Comparison of ENCODE assay signal across 19 cellular contexts in genomic region chr4:152258391-152258790, GRCh38.
A peak's percentile ranks its signal among the peaks of the same experiment; 100 is the strongest.
DNase-seq lines count a peak whose midpoint lies in the region; ATAC-seq, FAIRE-seq and TF ChIP-seq lines count a peak whose summit lies in the region.
"Had no signal": no experiment of that assay in that cellular context is flagged by ENCODE, and none has a peak within 500 bp of the region (broad histone marks: within the 10 kb centered on the region; RNA-seq: fewer than 3 reads in every experiment).

No MANE protein-coding gene starts in this region.

- no peak overlapping the region for H3K4me2 ChIP-seq in H1 (ENCODE audit: insufficient read depth in 1 of 2, low read depth in 2 of 2, low read length in 2 of 2)
- no peak overlapping the region for H3K4me2 ChIP-seq in neuronal stem cell (ENCODE audit: insufficient read depth, low read length, poor library complexity, severe bottlenecking)

- H2BK20ac ChIP-seq in H1 (ENCODE audit: low read length), result no peak overlapping the region

- peak overlapping the region; percentile 54 for H3K27ac ChIP-seq in KOPT-K1 (ENCODE audit: low read depth, low read length, poor library complexity, severe bottlenecking)
- no peak overlapping the region for H3K27ac ChIP-seq in H1 (ENCODE audit: low read depth, low read length)
- H3K27ac ChIP-seq in neuronal stem cell (replicated peaks; ENCODE audit: low read length), result peak overlapping the region; percentile 53
- H3K27ac ChIP-seq in spleen, result no peak overlapping the region
- H3K27ac ChIP-seq: coronary artery, thyroid gland had no signal

- POLR2A ChIA-PET in activated CD4-positive, alpha-beta T cell treated with anti-CD3 and anti-CD28 coated beads, Interleukin-2, amount 10 ng/mL, durations not matched to agents 7 days and 5 days (lab: Charles Lee), result no interaction called here
- POLR2A ChIA-PET in H1 (lab: Charles Lee; ENCODE audit: partially characterized antibody), result no interaction called here

- H2BK120ac ChIP-seq in H1 (replicated peaks; ENCODE audit: low read depth, low read length), result no peak overlapping the region
- peak overlapping the region; percentile 87 for H2BK120ac ChIP-seq in neuronal stem cell (ENCODE audit: low read depth, low read length)

- H3K27me3 ChIP-seq in H1 (replicated peaks in 1 of 4; ENCODE audit: control insufficient read depth in 3 of 4, extremely low read depth in 1 of 4, insufficient read depth in 3 of 4, low read length in 3 of 4) (no peaks in the 10 kb centered on the region), neuronal stem cell (ENCODE audit: control insufficient read depth in 3 of 3, insufficient read depth in 3 of 3, low read depth in 1 of 3, low read length in 3 of 3) (no peaks in the 10 kb centered on the region), spleen (replicated peaks in 1 of 7) (peaks cover 0 to 7% (median 0%) of the 10 kb centered on the region in 7 donors)
- H3K27me3 ChIP-seq: thyroid gland had no signal

- H2BK5ac ChIP-seq in H1 (ENCODE audit: low read depth, low read length) (peak overlapping the region; percentile 81; the same call in 1 of the 2 replicates), neuronal stem cell (ENCODE audit: low read length) (peak overlapping the region; percentile 7)

- H3K9ac ChIP-seq in H1 (replicated peaks in 1 of 4; ENCODE audit: extremely low read depth in 1 of 4, low read depth in 3 of 4, low read length in 3 of 4) (no peak overlapping the region), neuronal stem cell (ENCODE audit: low read depth, low read length, poor library complexity) (no peak overlapping the region)

- no peaks in the 10 kb centered on the region for H3K23me2 ChIP-seq in H1 (ENCODE audit: low read depth, low read length)

- no peak overlapping the region for H3K23ac ChIP-seq in H1 (ENCODE audit: insufficient read length)
- H3K23ac ChIP-seq in neuronal stem cell (ENCODE audit: low read depth, low read length, poor library complexity), result no peak overlapping the region

- ATAC-seq in HG03520 (IDR thresholded peaks at IDR 0.05; ENCODE audit: unreplicated experiment), result no peak
- ATAC-seq: activated CD8-positive, alpha-beta memory T cell treated with anti-CD3 and anti-CD28 coated beads, Interleukin-2, amount 10 ng/mL, durations not matched to agents 7 days and 5 days; stimulated activated memory B cell treated with anti-CD40 and anti-IgM and Interleukin-4, amounts not matched to agents 10 μg/mL and 1 μg/mL and 100 μg/mL, for 72 hours had no signal

- no peak overlapping the region for H4K5ac ChIP-seq in H1 (ENCODE audit: insufficient read length, low read depth, low read length)

- no peak overlapping the region for H3K4ac ChIP-seq in H1 (replicated peaks; ENCODE audit: insufficient read length, low read depth, low read length)
- no peak overlapping the region for H3K4ac ChIP-seq in neuronal stem cell (ENCODE audit: low read length)

- TF ChIP-seq CTCF in H1 (IDR thresholded peaks at IDR 0.05; ENCODE audit: control extremely low read depth in 1 of 3, insufficient read depth in 1 of 3, low read depth in 1 of 3, low read length in 3 of 3) (no peak), spleen (IDR thresholded peaks at IDR 0.05 in 8 of 11, conservative IDR thresholded peaks at IDR 0.05 in 3 of 11) (no peak)

- H3K4me3 ChIP-seq in H1 (ENCODE audit: extremely low read depth in 1 of 4, insufficient read depth in 2 of 4, low read depth in 3 of 4, low read length in 4 of 4), result no peak overlapping the region
- H3K4me3 ChIP-seq in neuronal stem cell (ENCODE audit: low read length in 2 of 2), result no peak overlapping the region
- H3K4me3 ChIP-seq in spleen, result no peak overlapping the region
- H3K4me3 ChIP-seq: coronary artery, lung, thyroid gland had no signal

- no peak overlapping the region for H3K18ac ChIP-seq in H1 (ENCODE audit: extremely low read depth, low read length)
- peak overlapping the region; percentile 83 for H3K18ac ChIP-seq in neuronal stem cell (ENCODE audit: low read length)

- H4K91ac ChIP-seq in H1 (replicated peaks; ENCODE audit: insufficient read length, low read length), result no peak overlapping the region
- H4K91ac ChIP-seq in neuronal stem cell (ENCODE audit: low read depth, low read length, poor library complexity), result peak overlapping the region; percentile 43

- no peak overlapping the region for H3K14ac ChIP-seq in H1 (ENCODE audit: insufficient read length)
- no peak overlapping the region for H3K14ac ChIP-seq in neuronal stem cell (ENCODE audit: low read length)

- H3K56ac ChIP-seq in H1 (replicated peaks; ENCODE audit: insufficient read length, low read depth, low read length), result no peak overlapping the region

- peaks cover 16% of the 10 kb centered on the region for H3K4me1 Mint-ChIP-seq in activated CD4-positive, alpha-beta T cell treated with anti-CD3 and anti-CD28 coated beads, Interleukin-2, amount 10 ng/mL, durations not matched to agents 7 days and 5 days
- H3K4me1 Mint-ChIP-seq: CD14-positive monocyte; nephron; stimulated activated memory B cell treated with anti-CD40 and anti-IgM and Interleukin-4, amounts not matched to agents 10 μg/mL and 1 μg/mL and 100 μg/mL, for 72 hours had no signal

- H3K79me2 ChIP-seq in H1 (ENCODE audit: control insufficient read depth in 1 of 2, insufficient read depth in 2 of 2, low read length in 2 of 2), result no peaks in the 10 kb centered on the region

- H3K9me3 Mint-ChIP-seq in activated CD4-positive, alpha-beta T cell treated with anti-CD3 and anti-CD28 coated beads, Interleukin-2, amount 10 ng/mL, durations not matched to agents 7 days and 5 days, result peaks cover 8% of the 10 kb centered on the region

- peak overlapping the region; percentile 71 for H3K27ac Mint-ChIP-seq in activated CD4-positive, alpha-beta T cell treated with anti-CD3 and anti-CD28 coated beads, Interleukin-2, amount 10 ng/mL, durations not matched to agents 7 days and 5 days
- H3K27ac Mint-ChIP-seq: activated CD8-positive, alpha-beta memory T cell treated with anti-CD3 and anti-CD28 coated beads, Interleukin-2, amount 10 ng/mL, durations not matched to agents 7 days and 5 days; CD14-positive monocyte; stimulated activated memory B cell treated with anti-CD40 and anti-IgM and Interleukin-4, amounts not matched to agents 10 μg/mL and 1 μg/mL and 100 μg/mL, for 72 hours had no signal

- TF ChIP-seq RAD21 in H1 (IDR thresholded peaks at IDR 0.05 in 1 of 2, conservative IDR thresholded peaks at IDR 0.05 in 1 of 2; ENCODE audit: low read depth in 2 of 2, low read length in 2 of 2), result no peak

- WGBS in H1 (ENCODE audit: extremely low coverage in 1 of 2, insufficient coverage in 1 of 2, insufficient read length in 1 of 2, insufficient replicate concordance in 2 of 2, low coverage in 1 of 2, low lambda C conversion rate in 2 of 2, missing lambda C conversion rate in 1 of 2), 2 experiments, result 65% methylated on average over 4 of the region's 5 CpGs; no CpG with 5 or more reads in 1 of the 2 experiments
- WGBS in neuronal stem cell (ENCODE audit: extremely low coverage in 2 of 2, insufficient read length in 2 of 2, insufficient replicate concordance in 1 of 2), 2 donors, result no CpG with 5 or more reads among the region's 5 CpGs
- 38 to 60% (median 53%) methylated on average over 4 to 5 of the region's 5 CpGs for WGBS in spleen, 5 donors

- H2BK15ac ChIP-seq in H1 (ENCODE audit: low read length) (no peak overlapping the region), neuronal stem cell (ENCODE audit: low read length) (peak overlapping the region; percentile 67)

- H3K9me3 ChIP-seq in KOPT-K1 (ENCODE audit: insufficient read depth, low read length, poor library complexity, severe bottlenecking) (peaks cover 15% of the 10 kb centered on the region), H1 (ENCODE audit: insufficient read depth in 2 of 2, low read depth in 1 of 2, low read length in 1 of 2) (no peaks in the 10 kb centered on the region), neuronal stem cell (replicated peaks in 1 of 2; ENCODE audit: control insufficient read depth in 2 of 2, insufficient read depth in 1 of 2, low read depth in 1 of 2, low read length in 2 of 2) (peaks cover 0 to 2% of the 10 kb centered on the region in 2 donors), spleen (peaks cover 0 to 8% (median 3%) of the 10 kb centered on the region in 8 donors)
- H3K9me3 ChIP-seq: thyroid gland had no signal

- peaks cover 24% of the 10 kb centered on the region for H3K36me3 Mint-ChIP-seq in activated CD4-positive, alpha-beta T cell treated with anti-CD3 and anti-CD28 coated beads, Interleukin-2, amount 10 ng/mL, durations not matched to agents 7 days and 5 days (ENCODE audit: low read depth)
- H3K36me3 Mint-ChIP-seq: CD14-positive monocyte had no signal

- no peaks in the 10 kb centered on the region for H3K79me1 ChIP-seq in H1 (ENCODE audit: low read depth, low read length)
- no peaks in the 10 kb centered on the region for H3K79me1 ChIP-seq in neuronal stem cell (ENCODE audit: low read depth, low read length)

- FAIRE-seq in H1 (lab: Jason Lieb, UNC), result no peak

- H4K20me1 ChIP-seq in H1 (replicated peaks in 1 of 2; ENCODE audit: control insufficient read depth in 1 of 2, insufficient read depth in 2 of 2, low read length in 2 of 2), result no peaks in the 10 kb centered on the region

- no peak overlapping the region for H3K4me3 Mint-ChIP-seq in activated CD4-positive, alpha-beta T cell treated with anti-CD3 and anti-CD28 coated beads, Interleukin-2, amount 10 ng/mL, durations not matched to agents 7 days and 5 days
- H3K4me3 Mint-ChIP-seq: activated CD8-positive, alpha-beta memory T cell treated with anti-CD3 and anti-CD28 coated beads, Interleukin-2, amount 10 ng/mL, durations not matched to agents 7 days and 5 days; CD14-positive monocyte; nephron; stimulated activated memory B cell treated with anti-CD40 and anti-IgM and Interleukin-4, amounts not matched to agents 10 μg/mL and 1 μg/mL and 100 μg/mL, for 72 hours had no signal

- CTCF ChIA-PET in activated CD4-positive, alpha-beta T cell treated with anti-CD3 and anti-CD28 coated beads, Interleukin-2, amount 10 ng/mL, durations not matched to agents 7 days and 5 days (lab: Charles Lee), result no interaction called here
- CTCF ChIA-PET in H1 (lab: Charles Lee; ENCODE audit: partially characterized antibody), result no interaction called here

- peaks cover 0 to 8% (median 3%) of the 10 kb centered on the region in 4 experiments; a peak in 3 of 7 replicates for H3K4me1 ChIP-seq in H1 (replicated peaks in 1 of 4; ENCODE audit: control insufficient read depth in 3 of 4, insufficient read depth in 4 of 4, low read length in 3 of 4)
- peaks cover 7 to 11% of the 10 kb centered on the region in 2 donors for H3K4me1 ChIP-seq in neuronal stem cell (ENCODE audit: control insufficient read depth in 2 of 2, insufficient read depth in 1 of 2, low read depth in 1 of 2, low read length in 2 of 2)
- peaks cover 8 to 39% (median 23%) of the 10 kb centered on the region in 6 donors for H3K4me1 ChIP-seq in spleen

- H2AK5ac ChIP-seq in H1 (ENCODE audit: low read depth, low read length), result no peak overlapping the region
- peak overlapping the region; percentile 75 for H2AK5ac ChIP-seq in neuronal stem cell (ENCODE audit: low read depth, low read length)

- no peak overlapping the region for H2AFZ ChIP-seq in H1 (ENCODE audit: low read length)
- peak overlapping the region; percentile 67 for H2AFZ ChIP-seq in neuronal stem cell (ENCODE audit: low read length)

- DNase-seq in activated CD4-positive, alpha-beta T cell treated with anti-CD3 and anti-CD28 coated beads, Interleukin-2, amount 10 ng/mL, durations not matched to agents 7 days and 5 days, result peak; percentile 16
- no peak for DNase-seq in activated CD4-positive, alpha-beta T cell treated with anti-CD3 and anti-CD28 coated beads, Interleukin-2, amount 50 U/mL, for 1 hour
- no peak for DNase-seq in H1 (ENCODE audit: low read depth in 1 of 2, low spot score in 2 of 2)
- DNase-seq in neuronal stem cell (ENCODE audit: low spot score), result no peak
- DNase-seq in GF-D8 (lab: John Stamatoyannopoulos, UW), result no peak
- no peak for DNase-seq in spleen
- DNase-seq: activated CD4-positive, CD25-positive, alpha-beta regulatory T cell; activated CD8-positive, alpha-beta memory T cell treated with anti-CD3 and anti-CD28 coated beads, Interleukin-2, amount 10 ng/mL, durations not matched to agents 7 days and 5 days; aorta; H7; SHP77 treated with DMSO at 0.1 percent for 48 hours; thyroid gland had no signal

- H4K8ac ChIP-seq in H1 (ENCODE audit: extremely low read depth, insufficient read depth, low read length) (peak overlapping the region; percentile 82), neuronal stem cell (ENCODE audit: low read depth, low read length) (no peak overlapping the region)

- H3K36me3 ChIP-seq in KOPT-K1 (ENCODE audit: insufficient read depth, low read length) (no peaks in the 10 kb centered on the region), H1 (ENCODE audit: control insufficient read depth in 2 of 4, insufficient read depth in 4 of 4, low read length in 3 of 4) (no peaks in the 10 kb centered on the region), neuronal stem cell (replicated peaks in 1 of 2; ENCODE audit: control insufficient read depth in 2 of 2, insufficient read depth in 2 of 2, low read length in 2 of 2) (no peaks in the 10 kb centered on the region), spleen (no peaks in the 10 kb centered on the region)
- H3K36me3 ChIP-seq: thyroid gland had no signal

- H3K27me3 Mint-ChIP-seq in activated CD4-positive, alpha-beta T cell treated with anti-CD3 and anti-CD28 coated beads, Interleukin-2, amount 10 ng/mL, durations not matched to agents 7 days and 5 days, result peaks cover 2% of the 10 kb centered on the region

- no peak for TF ChIP-seq EP300 in H1 (IDR thresholded peaks at IDR 0.05; ENCODE audit: borderline replicate concordance in 1 of 2, low read depth in 2 of 2, low read length in 2 of 2)

- H2BK12ac ChIP-seq in H1 (ENCODE audit: low read depth, low read length) (no peak overlapping the region), neuronal stem cell (ENCODE audit: low read length) (no peak overlapping the region)

- intact Hi-C loops in spleen (cut with DNase I; ENCODE audit: low total_unique reads), result no loop called here

- no peak for TF ChIP-seq POLR2A in H1 (IDR thresholded peaks at IDR 0.05; ENCODE audit: control extremely low read depth in 1 of 2, low read depth in 2 of 2, low read length in 2 of 2)
- no peak for TF ChIP-seq POLR2A in spleen (IDR thresholded peaks at IDR 0.05)

Comparison
In these comparisons a context has a peak if more than half of its experiments do, and no peak if none do; other contexts are left out.
1. H3K27ac ChIP-seq: peak in KOPT-K1 (single experiment) and neuronal stem cell (single experiment); none in H1 (single experiment) and spleen (0 of 8).